ENCODE assay signal across 8 cellular contexts in the genomic region with DNA sequence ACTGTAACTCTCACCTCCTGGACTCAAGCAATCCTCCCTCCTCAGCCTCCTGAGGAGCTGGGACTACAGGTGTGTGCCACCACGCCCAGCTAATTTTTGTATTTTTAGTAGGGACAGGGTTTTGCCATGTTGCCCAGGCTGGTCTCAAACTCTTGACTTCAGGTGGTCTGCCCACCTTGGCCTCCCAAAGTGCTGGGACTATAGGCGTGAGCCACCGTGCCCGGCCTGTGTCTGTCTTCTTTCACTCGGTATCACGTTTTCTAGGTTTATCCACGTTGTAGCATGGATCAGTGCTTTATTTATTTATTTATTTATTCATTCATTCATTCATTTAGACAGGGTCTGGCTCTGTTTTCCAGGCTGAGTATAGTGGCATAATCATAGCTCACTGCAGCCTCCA. TPM values are rescaled to one million over a fixed set of nuclear protein-coding genes. Genes with fewer than 3 reads are reported as not detected.
"Had no signal": no experiment of that assay in that cellular context is flagged by ENCODE, and none has a peak within 500 bp of the region (broad histone marks: within the 10 kb centered on the region; RNA-seq: fewer than 3 reads in every experiment).

No MANE protein-coding gene starts in this region.

RNA-seq across cellular contexts. Expression of a gene that starts 54.3 kb away (rescaled TPM):
- total RNA-seq: activated CD4-positive, alpha-beta T cell treated with anti-CD3 and anti-CD28 coated beads for 36 hours; activated naive CD4-positive, alpha-beta T cell treated with anti-CD3 and anti-CD28 coated beads for 36 hours; activated naive CD4-positive, alpha-beta T cell treated with anti-CD3 and anti-CD28 coated beads, Interleukin-2, amount 50 U/mL, for 72 hours; activated naive CD8-positive, alpha-beta T cell treated with anti-CD3 and anti-CD28 coated beads for 36 hours; activated T-cell treated with anti-CD3 and anti-CD28 coated beads, Interleukin-2, amount 50 U/mL, for 72 hours; activated T-helper 1 cell treated with anti-CD3 and anti-CD28 coated beads, Interleukin-12 subunit alpha, Interleukin-12 subunit beta, Interleukin-2, Interleukin-4 antibody, amounts not matched to agents 30 ng/mL and 10 ng/mL and 1 ng/mL, durations not matched to agents 14 hours and 24 hours and 36 hours; activated T-helper 17 cell treated with anti-CD3 and anti-CD28 coated beads, Interleukin-2, amount 50 U/mL, for 72 hours; astrocyte had no signal
